ENCODE assay signal across 20 cellular contexts in the genomic region with DNA sequence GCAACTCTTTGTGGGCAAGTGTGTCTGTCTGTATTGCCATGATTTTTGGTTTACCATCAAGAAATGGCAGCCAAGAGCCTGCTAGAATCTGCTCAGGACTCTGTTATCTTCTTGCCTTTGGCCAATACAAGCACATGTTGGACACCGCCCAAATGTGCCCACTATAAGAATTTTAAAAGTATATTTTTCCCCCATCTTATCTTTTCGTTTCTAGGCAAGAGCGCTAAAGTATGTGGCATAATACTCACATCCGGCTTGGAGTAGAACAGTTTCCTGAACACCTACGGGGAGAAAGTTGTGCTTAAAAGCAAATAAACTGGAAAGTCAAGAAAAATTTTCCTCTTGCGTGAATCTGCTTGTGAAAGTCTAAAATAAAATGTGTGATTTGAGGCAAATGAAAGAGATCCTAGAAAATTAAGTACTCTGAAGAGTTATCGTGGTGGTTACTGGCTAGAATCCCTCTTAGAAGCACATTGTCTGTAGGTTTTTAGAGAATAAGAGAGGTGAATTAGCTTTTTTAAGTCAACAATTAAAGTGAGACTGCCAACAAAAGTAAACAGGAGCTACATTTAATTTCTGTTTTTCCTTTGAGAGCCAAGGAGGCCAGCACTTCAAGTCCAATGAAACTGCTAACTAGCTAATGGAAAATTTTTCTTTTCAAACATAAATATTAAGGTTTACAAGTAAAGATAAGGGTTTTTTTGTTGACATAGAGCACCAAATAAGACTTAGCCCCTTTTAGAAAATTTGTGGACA.
A peak's percentile ranks its signal among the peaks of the same experiment; 100 is the strongest.
DNase-seq lines count a peak whose midpoint lies in the region; ATAC-seq, FAIRE-seq and TF ChIP-seq lines count a peak whose summit lies in the region.
"Had no signal": no experiment of that assay in that cellular context is flagged by ENCODE, and none has a peak within 500 bp of the region (broad histone marks: within the 10 kb centered on the region; RNA-seq: fewer than 3 reads in every experiment).

No MANE protein-coding gene starts in this region.

- no peaks in the 10 kb centered on the region for H3K79me2 ChIP-seq in HepG2 (ENCODE audit: insufficient read depth, low read length)

- intact Hi-C loops in right lobe of liver (cut with DNase I): no loop called here
- intact Hi-C loops in HepG2 (cut with micrococcal nuclease; ENCODE audit: unreplicated experiment): no loop called here
- intact Hi-C loops in aorta (cut with DNase I): no loop called here

- no peaks in the 10 kb centered on the region for H3K9me3 ChIP-seq in right lobe of liver
- H3K9me3 ChIP-seq in HepG2 (ENCODE audit: low read length): no peaks in the 10 kb centered on the region
- H3K9me3 ChIP-seq in SK-N-MC (ENCODE audit: low read depth, low read length): no peaks in the 10 kb centered on the region
- no peaks in the 10 kb centered on the region for H3K9me3 ChIP-seq in aorta (ENCODE audit: control insufficient read depth, low read length)
- H3K9me3 ChIP-seq: left ventricle myocardium inferior, transverse colon had no signal

- no peak for DNase-seq in right lobe of liver
- DNase-seq in HepG2 (ENCODE audit: low spot score): no peak
- DNase-seq in SK-N-MC (ENCODE audit: low read depth, low spot score): no peak
- DNase-seq in aorta: peak in 1 of 2 donors; percentile 63
- no peak for DNase-seq in GM19239 (ENCODE audit: insufficient read length, low spot score)
- DNase-seq: activated T-cell treated with anti-CD3 and anti-CD28 coated beads, Interleukin-2, amount 50 U/mL, for 1 hour; EL; H7; left ventricle myocardium inferior; MV-4-11; NCI-H2171 treated with DMSO at 0.1 percent for 48 hours; Right ventricle myocardium superior; stimulated activated CD4-positive, alpha-beta T cell treated with anti-CD3 and anti-CD28 coated beads, Interleukin-15, amount 100 ng/mL, for 24 hours; T-helper 1 cell; transverse colon had no signal

- H3K4me3 ChIP-seq in right lobe of liver: no peak overlapping the region
- no peak overlapping the region for H3K4me3 ChIP-seq in HepG2 (replicated peaks in 1 of 3; ENCODE audit: insufficient read depth in 1 of 3, low read depth in 2 of 3, low read length in 3 of 3)
- H3K4me3 ChIP-seq in SK-N-MC: peak overlapping the region; percentile 34
- no peak overlapping the region for H3K4me3 ChIP-seq in aorta (ENCODE audit: low read length in 2 of 2)
- H3K4me3 ChIP-seq: left ventricle myocardium inferior, transverse colon had no signal

- TF ChIP-seq RAD21 in HepG2 (CRISPR knock-in tag; IDR thresholded peaks at IDR 0.05): no peak

- H4K20me1 ChIP-seq in HepG2 (ENCODE audit: insufficient read depth, low read length): no peaks in the 10 kb centered on the region

- in situ Hi-C loops in HepG2 (cut with HindIII; ENCODE audit: extremely low pct_ligation_motif_present, low pct_unique_long_range_greater_than_20kb): no loop called here

- ATAC-seq in right lobe of liver (peak in 1 of 4 donors; percentile 25), HepG2 (no peak), aorta (ENCODE audit: low FRiP score) (no peak), HG02973 (IDR thresholded peaks at IDR 0.05; ENCODE audit: unreplicated experiment) (no peak), HG02610 (IDR thresholded peaks at IDR 0.05; ENCODE audit: unreplicated experiment) (no peak)
- ATAC-seq: activated naive CD4-positive, alpha-beta T cell treated with anti-CD3 and anti-CD28 coated beads, Interleukin-2, amount 50 U/mL, for 72 hours; stimulated activated memory B cell treated with anti-CD40 and anti-IgM and Interleukin-4, amounts not matched to agents 10 μg/mL and 1 μg/mL and 100 μg/mL, for 72 hours had no signal

- CTCF ChIA-PET in HepG2 (lab: Yijun Ruan, JAX; ENCODE audit: low intra/inter-chr PET ratio, low total read pairs): no interaction called here

- H3K9ac ChIP-seq in HepG2 (ENCODE audit: insufficient read depth, low read depth, low read length): no peak overlapping the region
- H3K9ac ChIP-seq in SK-N-MC (ENCODE audit: insufficient read length): peak overlapping the region; percentile 20

- FAIRE-seq in HepG2 (lab: Jason Lieb, UNC) (no peak), islet of Langerhans (lab: Jason Lieb, UNC) (peak; percentile 99), GM19239 (lab: Jason Lieb, UNC) (no peak)

- H3K36me3 ChIP-seq in right lobe of liver (no peaks in the 10 kb centered on the region), HepG2 (replicated peaks in 1 of 2; ENCODE audit: control insufficient read depth in 1 of 2, insufficient read depth in 2 of 2, low read length in 2 of 2) (no peaks in the 10 kb centered on the region), SK-N-MC (ENCODE audit: insufficient read depth, low read length) (no peaks in the 10 kb centered on the region), aorta (ENCODE audit: control insufficient read depth in 1 of 2, insufficient read depth in 2 of 2, low read length in 1 of 2) (no peaks in the 10 kb centered on the region)
- H3K36me3 ChIP-seq: left ventricle myocardium inferior, transverse colon had no signal

- no peak for TF ChIP-seq EP300 in HepG2 (IDR thresholded peaks at IDR 0.05; ENCODE audit: low read depth in 2 of 2, low read length in 2 of 2)
- TF ChIP-seq EP300 in HepG2 (CRISPR knock-in tag; IDR thresholded peaks at IDR 0.05; ENCODE audit: borderline replicate concordance): no peak

- TF ChIP-seq POLR2A in right lobe of liver (IDR thresholded peaks at IDR 0.05) (no peak), HepG2 (IDR thresholded peaks at IDR 0.05; ENCODE audit: insufficient read depth in 1 of 2, low read depth in 2 of 2, low read length in 2 of 2) (no peak)

- H3K27me3 ChIP-seq in right lobe of liver (no peaks in the 10 kb centered on the region), HepG2 (ENCODE audit: control insufficient read depth in 1 of 2, insufficient read depth in 2 of 2, low read length in 2 of 2) (no peaks in the 10 kb centered on the region; a peak in 1 of 5 replicates), aorta (ENCODE audit: control insufficient read depth in 1 of 2, insufficient read depth in 2 of 2, low read length in 1 of 2) (no peaks in the 10 kb centered on the region)
- H3K27me3 ChIP-seq: transverse colon had no signal

- H3K27ac ChIP-seq in right lobe of liver: peak overlapping the region in 2 of 3 donors; percentile 11
- H3K27ac ChIP-seq in HepG2 (ENCODE audit: extremely low read length, insufficient read depth, low read length): no peak overlapping the region
- peak overlapping the region; percentile 91 for H3K27ac ChIP-seq in SK-N-MC
- peak overlapping the region; percentile 80 to 98 for H3K27ac ChIP-seq in aorta (ENCODE audit: low read depth in 1 of 2, low read length in 2 of 2)
- H3K27ac ChIP-seq: left ventricle myocardium inferior, transverse colon had no signal

- H2AFZ ChIP-seq in HepG2 (ENCODE audit: low read length): no peak overlapping the region

- POLR2A ChIA-PET in HepG2 (lab: Yijun Ruan, JAX): no interaction called here

- 72% methylated on average over 7 of the region's 7 CpGs for WGBS in right lobe of liver (ENCODE audit: insufficient coverage, low coverage, low lambda C conversion rate, missing lambda C conversion rate)
- 57% methylated on average over 7 of the region's 7 CpGs for WGBS in HepG2 (ENCODE audit: low lambda C conversion rate)
- 4 to 7% methylated on average over 7 of the region's 7 CpGs for WGBS in aorta, 2 donors

- no TSS peak for BruUV-seq in HepG2 (replicated peaks; lab: Mats Ljungman, UMichigan)

- H3K4me1 ChIP-seq in right lobe of liver: peaks cover 0 to 5% (median 2%) of the 10 kb centered on the region in 4 donors
- H3K4me1 ChIP-seq in HepG2 (ENCODE audit: insufficient read depth, low read length): peaks cover 8% of the 10 kb centered on the region; the same call in 1 of the 2 replicates
- H3K4me1 ChIP-seq in aorta (ENCODE audit: control insufficient read depth in 1 of 2, insufficient read depth in 2 of 2, low read length in 2 of 2): peaks cover 7 to 22% of the 10 kb centered on the region in 2 donors

- TF ChIP-seq CTCF in right lobe of liver (IDR thresholded peaks at IDR 0.05): no peak
- no peak for TF ChIP-seq CTCF in HepG2 (CRISPR knock-in tag; IDR thresholded peaks at IDR 0.05)

- no peak overlapping the region for H3K4me2 ChIP-seq in HepG2 (ENCODE audit: low read depth, low read length)

TF ChIP-seq in HepG2, 621 proteins besides CTCF, POLR2A, EP300 and RAD21 (continues in another document):
- TF ChIP-seq ZHX1 (CRISPR knock-in tag; IDR thresholded peaks at IDR 0.05; ENCODE audit: low read depth): no peak
- TF ChIP-seq PCBP2 (optimal IDR thresholded peaks at IDR 0.05; ENCODE audit: low read depth, low read length, poor library complexity, severe bottlenecking): no peak
- TF ChIP-seq JDP2 (CRISPR knock-in tag; IDR thresholded peaks at IDR 0.05; ENCODE audit: borderline replicate concordance): no peak
- no peak for TF ChIP-seq ISL2 (CRISPR knock-in tag; IDR thresholded peaks at IDR 0.05)
- TF ChIP-seq ZNF430 (CRISPR knock-in tag; IDR thresholded peaks at IDR 0.05): no peak
